ENCODE assay signal across 8 cellular contexts in genomic region chr12:57089259-57090245, GRCh38. TPM values are rescaled to one million over a fixed set of nuclear protein-coding genes. Genes with fewer than 3 reads are reported as not detected.
DNase-seq lines count a peak whose midpoint lies in the region; ATAC-seq and TF ChIP-seq lines count a peak whose summit lies in the region.

No MANE protein-coding gene starts in this region.

- TF ChIP-seq CTCF in GM12875 (IDR thresholded peaks at IDR 0.05; ENCODE audit: borderline replicate concordance, insufficient read depth, low read depth, low read length) (no peak), fibroblast of villous mesenchyme (IDR thresholded peaks at IDR 0.05; ENCODE audit: insufficient read depth, low read depth, low read length) (no peak), nephron (IDR thresholded peaks at IDR 0.05; ENCODE audit: unreplicated experiment in 3 of 3) (no peak), upper lobe of left lung (IDR thresholded peaks at IDR 0.05) (peak in 1 of 6 experiments; percentile 6)

- peak overlapping the region; percentile 98 for H3K9ac ChIP-seq in NT2/D1 (ENCODE audit: insufficient read length, low read depth)

- TF ChIP-seq EP300 in upper lobe of left lung (IDR thresholded peaks at IDR 0.05) = no peak

- peak overlapping the region; percentile 85 to 100 (median 92) for H3K27ac Mint-ChIP-seq in nephron

- peak overlapping the region; percentile 92 to 98 (median 98) for H3K4me3 Mint-ChIP-seq in nephron

- H3K4me1 Mint-ChIP-seq in nephron = peaks cover 66% of the 10 kb centered on the region

- H3K27me3 Mint-ChIP-seq in nephron (ENCODE audit: low read depth) = no peaks in the 10 kb centered on the region

- H3K27ac ChIP-seq in upper lobe of left lung = peak overlapping the region; percentile 91 to 100 (median 98)

- H3K4me1 ChIP-seq in NT2/D1 (ENCODE audit: insufficient read depth, insufficient read length) = peaks cover 23% of the 10 kb centered on the region
- H3K4me1 ChIP-seq in upper lobe of left lung = peaks cover 50 to 72% (median 58%) of the 10 kb centered on the region in 4 donors

- ATAC-seq in upper lobe of left lung (ENCODE audit: low FRiP score in 2 of 2) = peak; percentile 0 to 22
- no peak for ATAC-seq in HG03097 (IDR thresholded peaks at IDR 0.05; ENCODE audit: low FRiP score, unreplicated experiment)
- no peak for ATAC-seq in GM19467 (IDR thresholded peaks at IDR 0.05; ENCODE audit: unreplicated experiment)

- peaks cover 36% of the 10 kb centered on the region for H3K36me3 Mint-ChIP-seq in nephron (ENCODE audit: low read depth)

- peak in 3 of 4 donors; percentile 38 to 76 (median 46) for TF ChIP-seq POLR2A in upper lobe of left lung (IDR thresholded peaks at IDR 0.05)

- H3K9me3 Mint-ChIP-seq in nephron = no peaks in the 10 kb centered on the region

- 0 to 1% methylated on average over 33 to 47 of the region's 47 CpGs for WGBS in upper lobe of left lung, 2 donors

- H3K27me3 ChIP-seq in NT2/D1 (ENCODE audit: insufficient read depth, insufficient read length) = no peaks in the 10 kb centered on the region
- H3K27me3 ChIP-seq in upper lobe of left lung = no peaks in the 10 kb centered on the region

- no peaks in the 10 kb centered on the region for H3K9me3 ChIP-seq in NT2/D1 (ENCODE audit: insufficient read depth, low read length)
- no peaks in the 10 kb centered on the region for H3K9me3 ChIP-seq in upper lobe of left lung

- peak overlapping the region; percentile 93 for H3K4me3 ChIP-seq in GM12875 (ENCODE audit: low read depth, low read length)
- H3K4me3 ChIP-seq in NT2/D1 (ENCODE audit: insufficient read length, low read depth) = peak overlapping the region; percentile 93
- H3K4me3 ChIP-seq in fibroblast of villous mesenchyme (ENCODE audit: low read depth, low read length) = peak overlapping the region; percentile 93
- peak overlapping the region; percentile 65 to 91 (median 78) for H3K4me3 ChIP-seq in upper lobe of left lung

- no peak for DNase-seq in NT2/D1 (ENCODE audit: low read depth, low spot score)
- peak; percentile 32 for DNase-seq in activated effector memory CD4-positive, alpha-beta T cell treated with Interleukin-2 at 50 U/mL for 16 hours
- peak; percentile 75 for DNase-seq in fibroblast of villous mesenchyme (ENCODE audit: low read depth)
- peak; percentile 81 to 87 for DNase-seq in upper lobe of left lung

- H3K36me3 ChIP-seq in NT2/D1 (ENCODE audit: insufficient read depth, insufficient read length, low read length) (peaks cover 39% of the 10 kb centered on the region), upper lobe of left lung (peaks cover 10 to 33% (median 26%) of the 10 kb centered on the region in 4 donors)

RNA-seq across cellular contexts. Expression of gene NAB2, which starts 0.6 kb away (rescaled TPM):
- 38.0 and 39.6 TPM in 2 replicates for total RNA-seq in fibroblast of villous mesenchyme
- 10 to 100 TPM; 18.1 to 64.9 (median 31.5) TPM for total RNA-seq in upper lobe of left lung

RNA-seq across cellular contexts. Expression of gene NEMP1, which starts 11.0 kb away (rescaled TPM):
- total RNA-seq in fibroblast of villous mesenchyme (10.0 and 19.0 TPM in 2 replicates), upper lobe of left lung (10 to 100 TPM in 3 of 6 donors, 1 to 10 TPM in 3; 6.2 to 13.6 (median 10.0) TPM)

RNA-seq across cellular contexts. Expression of gene STAT6, which starts 21.6 kb away (rescaled TPM):
- 81.5 and 81.6 TPM in 2 replicates for total RNA-seq in fibroblast of villous mesenchyme
- total RNA-seq in upper lobe of left lung = 100 to 1,000 TPM; 123 to 605 (median 251) TPM

RNA-seq across cellular contexts. Expression of gene LRP1, which starts 38.7 kb away (rescaled TPM):
- 228 and 277 TPM in 2 replicates for total RNA-seq in fibroblast of villous mesenchyme
- 100 to 1,000 TPM; 137 to 504 (median 308) TPM for total RNA-seq in upper lobe of left lung

RNA-seq across cellular contexts. Expression of gene MYO1A, which starts 39.6 kb away (rescaled TPM):
- total RNA-seq in fibroblast of villous mesenchyme (under 0.01 TPM in 1 of 2 replicates, not detected in the other), upper lobe of left lung (1 to 10 TPM in 2 of 6 donors, under 1 TPM in 3, not detected in 1; under 0.01 to 6.2 (median 0.67) TPM)

Comparison
In these comparisons a context has a peak if more than half of its experiments do, and no peak if none do; other contexts are left out.
1. ATAC-seq: peak in upper lobe of left lung (2 of 2); none in HG03097 (single experiment) and GM19467 (single experiment).
2. Peak in every context shown above with its lines, with median percentiles within 50 percentile points of each other: H3K4me3 ChIP-seq.